ENCODE assay signal across 9 cellular contexts in the genomic region with DNA sequence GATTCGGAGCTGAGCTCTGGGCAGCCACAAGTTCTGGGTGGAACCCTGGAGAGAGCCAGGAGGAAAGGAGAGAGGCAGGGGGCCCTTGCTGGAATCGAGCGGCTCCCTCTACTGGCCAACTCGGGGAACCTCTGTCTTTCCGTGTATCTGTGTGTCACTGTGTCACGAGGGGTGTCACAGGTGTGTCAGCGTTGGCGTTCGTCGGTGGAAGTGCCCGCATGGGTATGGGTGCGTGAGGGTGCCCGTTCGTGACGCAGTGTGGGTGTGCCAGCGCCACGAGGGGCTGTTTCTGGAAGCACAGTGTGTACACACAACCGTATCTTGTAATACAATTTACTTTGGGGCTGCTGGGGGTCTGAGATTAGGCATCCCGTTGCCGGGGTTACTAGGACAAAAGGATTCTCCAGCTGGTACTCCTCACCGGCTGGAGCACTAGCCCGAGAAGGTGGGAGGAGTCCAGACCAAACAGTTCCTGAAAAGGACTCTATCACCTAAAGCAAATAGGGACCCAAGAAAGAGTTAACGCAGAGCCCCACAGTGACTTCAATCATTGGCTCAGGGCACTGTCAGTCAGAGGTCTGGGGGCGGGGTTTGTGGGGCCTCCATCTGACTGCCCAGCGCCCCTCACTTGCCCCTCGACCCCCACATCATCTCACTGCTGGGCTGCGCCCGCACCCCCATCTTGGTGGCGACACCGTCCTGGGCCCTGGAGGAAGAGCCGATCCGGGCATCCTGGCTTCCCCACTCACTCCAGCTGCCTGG. TPM values are rescaled to one million over a fixed set of nuclear protein-coding genes. Genes with fewer than 3 reads are reported as not detected.
DNase-seq lines count a peak whose midpoint lies in the region; ATAC-seq and TF ChIP-seq lines count a peak whose summit lies in the region.
"Had no signal": no experiment of that assay in that cellular context is flagged by ENCODE, and none has a peak within 500 bp of the region (broad histone marks: within the 10 kb centered on the region; RNA-seq: fewer than 3 reads in every experiment).

No MANE protein-coding gene starts in this region.

- H3K9me3 ChIP-seq in Caco-2: no peaks in the 10 kb centered on the region
- H3K9me3 ChIP-seq in OCI-LY1 (ENCODE audit: low read length): no peaks in the 10 kb centered on the region
- no peaks in the 10 kb centered on the region for H3K9me3 ChIP-seq in mononuclear cell (ENCODE audit: low read depth, low read length)

- H3K27me3 ChIP-seq in Caco-2 (replicated peaks; ENCODE audit: control insufficient read depth, insufficient read depth, low read length) (no peaks in the 10 kb centered on the region), OCI-LY1 (ENCODE audit: insufficient read depth, low read length) (no peaks in the 10 kb centered on the region), mononuclear cell (ENCODE audit: insufficient read depth, low read length) (no peaks in the 10 kb centered on the region)

- peak overlapping the region; percentile 84 for H3K27ac Mint-ChIP-seq in Caco-2 (ENCODE audit: unreplicated experiment)
- H3K27ac Mint-ChIP-seq in IgD-negative memory B cell: peak overlapping the region; percentile 98 to 100 (median 100)

- H3K4me1 Mint-ChIP-seq in Caco-2 (ENCODE audit: low read depth, unreplicated experiment) (peaks cover 28% of the 10 kb centered on the region), IgD-negative memory B cell (peaks cover 23 to 43% (median 37%) of the 10 kb centered on the region in 3 donors)

- H3K79me2 ChIP-seq in OCI-LY1 (ENCODE audit: insufficient read depth, low read length): no peaks in the 10 kb centered on the region

- H3K9me2 ChIP-seq in OCI-LY1 (ENCODE audit: low read depth, low read length): no peaks in the 10 kb centered on the region

- H3K27ac ChIP-seq in OCI-LY1 (ENCODE audit: low read depth, low read length, poor library complexity, severe bottlenecking): peak overlapping the region; percentile 78

- no peaks in the 10 kb centered on the region for H3F3A ChIP-seq in OCI-LY1 (ENCODE audit: insufficient read depth, low read length)

- no peaks in the 10 kb centered on the region for H3K27me3 Mint-ChIP-seq in Caco-2 (ENCODE audit: insufficient read depth, unreplicated experiment)
- peaks cover 3% of the 10 kb centered on the region for H3K27me3 Mint-ChIP-seq in IgD-negative memory B cell

- BruUV-seq in Caco-2 (replicated peaks; lab: Mats Ljungman, UMichigan): no TSS peak

- H3K9ac ChIP-seq in OCI-LY1 (ENCODE audit: low read length): peak overlapping the region; percentile 68

- CTCF ChIA-PET in Caco-2 (lab: Charles Lee): interaction anchor here (0.6 to 4.9 kb wide), 14 partner anchors 12 to 307 kb away, joined by 3 to 170 read pairs (median 4); partner anchors contain the start of genes DDX6, TRAPPC4 and UPK2

- H3K4me3 Mint-ChIP-seq in Caco-2 (ENCODE audit: unreplicated experiment) (peak overlapping the region; percentile 79), IgD-negative memory B cell (peak overlapping the region; percentile 87 to 99 (median 96))

- peaks cover 33% of the 10 kb centered on the region for H3K36me3 Mint-ChIP-seq in Caco-2 (ENCODE audit: insufficient read depth, unreplicated experiment)
- peaks cover 4% of the 10 kb centered on the region for H3K36me3 Mint-ChIP-seq in IgD-negative memory B cell

- DNase-seq in Caco-2: peak; percentile 97 to 99
- peak; percentile 96 for DNase-seq in activated CD8-positive, alpha-beta memory T cell treated with anti-CD3 and anti-CD28 coated beads, Interleukin-2, amount 50 U/mL, for 48 hours
- DNase-seq in epidermal melanocyte (ENCODE audit: insufficient read length, low spot score): peak; percentile 97
- peak; percentile 85 for DNase-seq in stimulated activated CD8-positive, alpha-beta memory T cell treated with anti-CD3 and anti-CD28 coated beads, Interleukin-4, amount 100 ng/mL, for 24 hours (ENCODE audit: low read depth)

- H3K4me1 ChIP-seq in Caco-2 (peaks cover 27% of the 10 kb centered on the region), OCI-LY1 (ENCODE audit: insufficient read depth, low read length, severe bottlenecking) (peaks cover 28% of the 10 kb centered on the region), mononuclear cell (ENCODE audit: insufficient read depth, low read length) (peaks cover 53% of the 10 kb centered on the region)

- no peaks in the 10 kb centered on the region for H3K36me3 ChIP-seq in Caco-2 (ENCODE audit: control insufficient read depth, insufficient read depth, low read length)
- no peaks in the 10 kb centered on the region for H3K36me3 ChIP-seq in OCI-LY1 (ENCODE audit: insufficient read depth, low read length)

- H3K9me3 Mint-ChIP-seq in Caco-2 (ENCODE audit: unreplicated experiment) (no peaks in the 10 kb centered on the region), IgD-negative memory B cell (peaks cover 0 to 2% (median 0%) of the 10 kb centered on the region in 3 donors)

- intact Hi-C loops in Caco-2 (cut with micrococcal nuclease; ENCODE audit: unreplicated experiment): loop anchor here (1.0 kb wide), 2 partner anchors 21 to 28 kb away; partner anchors contain the start of gene UPK2

- H3K4me3 ChIP-seq in Caco-2 (ENCODE audit: low read depth, low read length) (peak overlapping the region; percentile 64), OCI-LY1 (ENCODE audit: low read depth, low read length, poor library complexity, severe bottlenecking) (peak overlapping the region; percentile 72), mononuclear cell (ENCODE audit: low read length) (peak overlapping the region; percentile 75)

- H3K4me2 ChIP-seq in OCI-LY1 (ENCODE audit: low read length): peak overlapping the region; percentile 96

- TF ChIP-seq CTCF in Caco-2 (IDR thresholded peaks at IDR 0.05; ENCODE audit: insufficient read depth in 1 of 2, low read depth in 1 of 2, low read length in 1 of 2, severe bottlenecking in 1 of 2, unreplicated experiment in 1 of 2) (peak; percentile 98), OCI-LY1 (IDR thresholded peaks at IDR 0.05; ENCODE audit: low read length) (peak; percentile 82)

- H4K20me1 ChIP-seq in OCI-LY1 (ENCODE audit: insufficient read depth, low read length): no peaks in the 10 kb centered on the region

- no peak overlapping the region for H2AFZ ChIP-seq in OCI-LY1 (ENCODE audit: low read length)

- POLR2A ChIA-PET in Caco-2 (lab: Charles Lee): interaction anchor here (1.4 to 4.3 kb wide), 3 partner anchors 11 to 25 kb away, joined by 6 to 171 read pairs (median 9); no protein-coding TSS in a partner anchor

- ATAC-seq in GM21529 (IDR thresholded peaks at IDR 0.05; ENCODE audit: unreplicated experiment): peak; percentile 38

RNA-seq across cellular contexts. Expression of gene BCL9L, which starts 2.6 kb away (rescaled TPM):
- total RNA-seq in Caco-2 (2022): 186 and 203 TPM in 2 replicates
- polyA plus RNA-seq in IgD-negative memory B cell: 2.8 TPM
- total RNA-seq in mononuclear cell: 41.9 TPM

RNA-seq across cellular contexts. Expression of gene UPK2, which starts 27.8 kb away (rescaled TPM):
- total RNA-seq in Caco-2 (2022) (1.8 and 3.5 TPM in 2 replicates), mononuclear cell (not detected)
- polyA plus RNA-seq in IgD-negative memory B cell: not detected
- total RNA-seq: pulmonary artery endothelial cell had no signal

RNA-seq across cellular contexts. Expression of gene FOXR1, which starts 43.3 kb away (rescaled TPM):
- total RNA-seq in Caco-2 (2022): not detected in 2 replicates
- not detected for polyA plus RNA-seq in IgD-negative memory B cell
- total RNA-seq in mononuclear cell: not detected
- total RNA-seq: pulmonary artery endothelial cell had no signal

RNA-seq across cellular contexts. Expression of gene CXCR5, which starts 44.6 kb away (rescaled TPM):
- not detected in 2 replicates for total RNA-seq in Caco-2 (2022)
- 93.4 TPM for polyA plus RNA-seq in IgD-negative memory B cell
- 11.1 TPM for total RNA-seq in mononuclear cell
- total RNA-seq: pulmonary artery endothelial cell had no signal

Comparison
In these comparisons a context has a peak if more than half of its experiments do, and no peak if none do; other contexts are left out.
1. Peak in every context shown above with its lines: DNase-seq, ATAC-seq, H3K4me3 ChIP-seq and H3K27ac ChIP-seq.